18 cellular contexts compared by ENCODE assay signal in the genomic region with DNA sequence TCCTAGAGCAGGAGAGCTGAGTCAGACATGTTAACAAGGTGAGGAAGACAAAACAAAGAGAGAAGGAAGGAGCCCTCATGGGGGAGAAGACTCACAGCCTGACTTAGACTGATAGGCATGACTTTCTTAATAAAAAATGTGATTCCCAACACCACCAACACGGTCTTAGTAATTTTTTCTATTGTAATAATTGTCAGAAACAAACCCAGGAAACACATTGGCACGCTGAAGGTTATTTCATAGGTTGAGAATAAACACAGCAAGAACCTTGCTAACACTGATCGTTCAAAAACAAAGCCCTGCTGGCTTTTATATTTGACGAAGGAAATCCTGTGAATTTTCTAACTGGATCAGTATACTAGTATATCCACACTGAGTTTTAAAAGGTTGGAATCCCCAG.
DNase-seq lines count a peak whose midpoint lies in the region; ATAC-seq and TF ChIP-seq lines count a peak whose summit lies in the region.
"Had no signal": no experiment of that assay in that cellular context is flagged by ENCODE, and none has a peak within 500 bp of the region (broad histone marks: within the 10 kb centered on the region; RNA-seq: fewer than 3 reads in every experiment).

No MANE protein-coding gene starts in this region.

- DNase-seq in NCI-H2227 treated with DMSO at 0.1 percent for 48 hours (lab: John Stamatoyannopoulos, UW) (peak; percentile 4), NCI-H2227 (lab: John Stamatoyannopoulos, UW; ENCODE audit: unreplicated experiment) (no peak), epithelial cell of esophagus (ENCODE audit: low read depth) (peak; percentile 50), kidney tubule cell (ENCODE audit: low spot score) (peak; percentile 20), erythroblast (lab: John Stamatoyannopoulos, UW) (no peak)
- DNase-seq: CD4-positive, alpha-beta memory T cell; DMS153; DMS79 treated with DMSO at 0.1 percent for 48 hours; GF-D8; GOT3; H7; HFFc6 had no signal

- no peak for TF ChIP-seq CTCF in epithelial cell of esophagus (IDR thresholded peaks at IDR 0.05; ENCODE audit: insufficient read depth, low read depth, low read length, missing control alignments)

- ATAC-seq in GM21737 (IDR thresholded peaks at IDR 0.05; ENCODE audit: unreplicated experiment), result no peak
- no peak for ATAC-seq in HG03045 (IDR thresholded peaks at IDR 0.05; ENCODE audit: unreplicated experiment)
- ATAC-seq: A549, HCT116, HepG2 had no signal

- no peak for TF ChIP-seq POLR2A in erythroblast (IDR thresholded peaks at IDR 0.05; ENCODE audit: low read length)

- no peak overlapping the region for H3K4me3 ChIP-seq in epithelial cell of esophagus (ENCODE audit: low read length)
- H3K4me3 ChIP-seq: A549, BLaER1 had no signal

Comparison
In these comparisons a context has a peak if more than half of its experiments do, and no peak if none do; other contexts are left out.
1. DNase-seq: peak in NCI-H2227 treated with DMSO at 0.1 percent for 48 hours (single experiment), epithelial cell of esophagus (single experiment) and kidney tubule cell (single experiment); none in NCI-H2227 (single experiment) and erythroblast (0 of 2).